ENCODE assay signal across 1 cellular context in genomic region chr18:78790511-78790910, GRCh38.
TF ChIP-seq lines count a peak whose summit lies in the region.

No MANE protein-coding gene starts in this region.

TF ChIP-seq in H1, 55 proteins besides CTCF, POLR2A, EP300 and RAD21:
- no peak for TF ChIP-seq SP1 (IDR thresholded peaks at IDR 0.05; ENCODE audit: low read depth, low read length)
- no peak for TF ChIP-seq SIN3A (conservative IDR thresholded peaks at IDR 0.05 in 1 of 2, IDR thresholded peaks at IDR 0.05 in 1 of 2; ENCODE audit: low read depth in 1 of 2, low read length in 2 of 2)
- TF ChIP-seq KDM5A (IDR thresholded peaks at IDR 0.05; ENCODE audit: low read length), result no peak
- TF ChIP-seq CHD2 (IDR thresholded peaks at IDR 0.05; ENCODE audit: low read length), result no peak
